ENCODE assay signal across 18 cellular contexts in the genomic region with DNA sequence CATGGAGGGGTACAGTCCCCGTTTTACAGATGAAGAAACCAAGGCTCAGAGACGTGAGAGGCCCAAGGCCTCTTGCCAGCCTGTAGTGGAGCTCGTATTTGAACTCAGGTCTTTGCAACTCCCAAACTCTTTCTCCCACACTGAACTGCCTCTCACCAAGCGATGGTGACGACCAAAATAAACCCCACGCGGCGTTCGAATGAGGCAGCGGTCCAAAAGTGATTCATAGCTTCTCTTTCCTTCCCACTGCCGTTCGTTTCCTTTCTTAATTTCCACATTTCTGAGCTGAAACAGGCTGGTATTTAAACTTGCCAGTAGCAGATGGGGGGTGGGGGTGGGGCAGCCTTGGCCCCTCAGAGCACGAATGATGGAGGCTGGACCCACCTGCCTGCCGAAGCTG.
DNase-seq lines count a peak whose midpoint lies in the region; ATAC-seq and TF ChIP-seq lines count a peak whose summit lies in the region.
"Had no signal": no experiment of that assay in that cellular context is flagged by ENCODE, and none has a peak within 500 bp of the region (broad histone marks: within the 10 kb centered on the region; RNA-seq: fewer than 3 reads in every experiment).

No MANE protein-coding gene starts in this region.

- POLR2A ChIA-PET in activated CD4-positive, alpha-beta memory T cell treated with anti-CD3 and anti-CD28 coated beads for 36 hours (lab: Charles Lee): interaction anchor here (0.6 to 0.7 kb wide), 2 partner anchors 10 to 330 kb away, joined by 3 to 4 read pairs; no protein-coding TSS in a partner anchor

- H3K4me1 Mint-ChIP-seq in activated CD4-positive, alpha-beta memory T cell treated with anti-CD3 and anti-CD28 coated beads for 36 hours (ENCODE audit: low read depth): no peaks in the 10 kb centered on the region
- H3K4me1 Mint-ChIP-seq: activated T-helper 17 cell treated with anti-CD3 and anti-CD28 coated beads, Interleukin-2, amount 50 U/mL, for 72 hours; immature natural killer cell; stimulated activated memory B cell treated with anti-CD40 and anti-IgM and Interleukin-4, amounts not matched to agents 10 μg/mL and 1 μg/mL and 100 μg/mL, for 72 hours had no signal

- CTCF ChIA-PET in activated CD4-positive, alpha-beta memory T cell treated with anti-CD3 and anti-CD28 coated beads for 36 hours (lab: Charles Lee): interaction anchor here (0.5 to 1.0 kb wide), 2 partner anchors 288 to 292 kb away, joined by 3 read pairs; no protein-coding TSS in a partner anchor

- TF ChIP-seq CTCF in AG10803 (conservative IDR thresholded peaks at IDR 0.05; ENCODE audit: low read length) (no peak), choroid plexus epithelial cell (conservative IDR thresholded peaks at IDR 0.05; ENCODE audit: low read depth, low read length) (no peak), GM13977 (IDR thresholded peaks at IDR 0.05; ENCODE audit: extremely low read depth, insufficient read depth, missing control alignments) (no peak)

- in situ Hi-C loops in GM13977 (cut with MboI; ENCODE audit: low pct_unique_long_range_greater_than_20kb, low sequenced_read_pairs, unreplicated experiment): no loop called here

- no peak overlapping the region for H3K4me3 Mint-ChIP-seq in activated CD4-positive, alpha-beta memory T cell treated with anti-CD3 and anti-CD28 coated beads for 36 hours
- H3K4me3 Mint-ChIP-seq: activated T-helper 17 cell treated with anti-CD3 and anti-CD28 coated beads, Interleukin-2, amount 50 U/mL, for 72 hours; immature natural killer cell; stimulated activated memory B cell treated with anti-CD40 and anti-IgM and Interleukin-4, amounts not matched to agents 10 μg/mL and 1 μg/mL and 100 μg/mL, for 72 hours had no signal

- peaks cover 4% of the 10 kb centered on the region for H3K9me3 Mint-ChIP-seq in activated CD4-positive, alpha-beta memory T cell treated with anti-CD3 and anti-CD28 coated beads for 36 hours
- H3K9me3 Mint-ChIP-seq: activated T-helper 17 cell treated with anti-CD3 and anti-CD28 coated beads, Interleukin-2, amount 50 U/mL, for 72 hours; immature natural killer cell had no signal

- ATAC-seq in GM18861 (IDR thresholded peaks at IDR 0.05; ENCODE audit: unreplicated experiment): no peak
- ATAC-seq: activated T-helper 17 cell treated with anti-CD3 and anti-CD28 coated beads, Interleukin-2, amount 50 U/mL, for 72 hours; gastrocnemius medialis; HCT116 had no signal

- no peak overlapping the region for H3K27ac Mint-ChIP-seq in activated CD4-positive, alpha-beta memory T cell treated with anti-CD3 and anti-CD28 coated beads for 36 hours
- H3K27ac Mint-ChIP-seq: activated T-helper 17 cell treated with anti-CD3 and anti-CD28 coated beads, Interleukin-2, amount 50 U/mL, for 72 hours; immature natural killer cell; stimulated activated memory B cell treated with anti-CD40 and anti-IgM and Interleukin-4, amounts not matched to agents 10 μg/mL and 1 μg/mL and 100 μg/mL, for 72 hours had no signal

- H3K4me3 ChIP-seq in AG10803 (ENCODE audit: low read length) (no peak overlapping the region), choroid plexus epithelial cell (ENCODE audit: low read depth, low read length) (no peak overlapping the region)
- H3K4me3 ChIP-seq: gastrocnemius medialis, SJCRH30, skin epidermis had no signal

- H3K36me3 Mint-ChIP-seq in activated CD4-positive, alpha-beta memory T cell treated with anti-CD3 and anti-CD28 coated beads for 36 hours: no peaks in the 10 kb centered on the region
- H3K36me3 Mint-ChIP-seq: immature natural killer cell; stimulated activated memory B cell treated with anti-CD40 and anti-IgM and Interleukin-4, amounts not matched to agents 10 μg/mL and 1 μg/mL and 100 μg/mL, for 72 hours had no signal

- H3K27me3 Mint-ChIP-seq in activated CD4-positive, alpha-beta memory T cell treated with anti-CD3 and anti-CD28 coated beads for 36 hours: peaks cover 45% of the 10 kb centered on the region

- DNase-seq in AG10803 (ENCODE audit: low read depth) (peak; percentile 56), HT1080 (ENCODE audit: low read depth) (peak; percentile 12), choroid plexus epithelial cell (ENCODE audit: low read depth) (peak; percentile 31), iris pigment epithelial cell (ENCODE audit: low read depth) (peak; percentile 18), GM13977 (ENCODE audit: low spot score) (no peak), NCI-H774 (lab: John Stamatoyannopoulos, UW) (no peak)
- no peak for DNase-seq in activated CD4-positive, alpha-beta memory T cell treated with anti-CD3 and anti-CD28 coated beads for 36 hours
- DNase-seq: BE2C, gastrocnemius medialis, immature natural killer cell, NCI-H1436, NCI-H446, SJCRH30 had no signal

- intact Hi-C loops in activated CD4-positive, alpha-beta memory T cell treated with anti-CD3 and anti-CD28 coated beads for 36 hours (cut with micrococcal nuclease): no loop called here

Comparison
In these comparisons a context has a peak if more than half of its experiments do, and no peak if none do; other contexts are left out.
1. DNase-seq: peak in AG10803 (single experiment), HT1080 (single experiment), choroid plexus epithelial cell (single experiment) and iris pigment epithelial cell (single experiment); none in GM13977 (single experiment), activated CD4-positive, alpha-beta memory T cell treated with anti-CD3 and anti-CD28 coated beads for 36 hours (single experiment) and NCI-H774 (single experiment).